In the genomic region with DNA sequence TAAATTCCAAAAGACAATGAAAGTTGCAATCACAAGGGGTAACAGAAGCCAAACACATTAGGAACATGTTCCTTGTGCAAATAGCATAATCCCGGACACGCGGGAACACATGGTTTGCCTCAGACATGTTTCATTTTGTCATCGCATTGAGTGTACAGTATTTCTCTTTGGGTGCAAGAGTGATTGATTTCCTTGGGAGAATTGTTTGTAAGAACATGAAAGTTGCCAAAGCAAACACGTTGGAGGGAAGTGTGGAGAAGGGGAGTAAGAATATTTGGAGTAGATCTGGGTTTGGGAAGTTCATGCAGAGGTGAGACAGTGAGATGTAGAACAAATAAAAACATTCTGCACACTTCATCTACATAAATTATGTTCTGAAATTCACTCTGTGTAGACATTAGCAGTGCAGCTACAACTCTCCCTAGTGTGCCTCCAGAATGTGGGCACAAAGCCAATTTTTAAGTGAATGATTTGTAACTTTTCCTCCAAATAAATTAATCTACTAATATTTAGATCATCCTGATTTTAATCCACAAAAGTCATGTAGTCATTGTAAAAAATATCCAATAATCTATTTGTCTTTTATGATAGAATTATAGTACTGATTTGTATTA, we compare ENCODE assay signal across 20 cellular contexts. TPM values are rescaled to one million over a fixed set of nuclear protein-coding genes. Genes with fewer than 3 reads are reported as not detected.
DNase-seq lines count a peak whose midpoint lies in the region; ATAC-seq, FAIRE-seq and TF ChIP-seq lines count a peak whose summit lies in the region.
"Had no signal": no experiment of that assay in that cellular context is flagged by ENCODE, and none has a peak within 500 bp of the region (broad histone marks: within the 10 kb centered on the region; RNA-seq: fewer than 3 reads in every experiment).

No MANE protein-coding gene starts in this region.

- no peak for TF ChIP-seq EP300 in SK-N-SH (IDR thresholded peaks at IDR 0.05; ENCODE audit: borderline replicate concordance in 1 of 2, low read depth in 1 of 2, low read length in 1 of 2)

- no peak for DNase-seq in SK-N-SH
- DNase-seq in astrocyte of the spinal cord (ENCODE audit: low read depth, low spot score) = peak; percentile 58
- DNase-seq in keratinocyte (ENCODE audit: low read depth, low spot score) = no peak
- DNase-seq in DMS153 treated with DMSO at 0.1 percent for 48 hours (lab: John Stamatoyannopoulos, UW; ENCODE audit: unreplicated experiment) = no peak
- no peak for DNase-seq in T-cell
- DNase-seq in ACHN = no peak
- DNase-seq: CD8-positive, alpha-beta T cell; DMS79 treated with DMSO at 0.1 percent for 48 hours; GOT3; Karpas-422; MM.1S; NCI-H1092; NCI-H1436 treated with DMSO at 0.1 percent for 48 hours; NCI-H2029; NCI-H2171 treated with DMSO at 0.1 percent for 48 hours; NCI-H446; NK-92 treated with Interleukin-12 subunit alpha and Interleukin-12 subunit beta, amount 100 ng/mL, for 24 hours; Right ventricle myocardium superior had no signal

- H3K36me3 Mint-ChIP-seq in T-cell = no peaks in the 10 kb centered on the region
- H3K36me3 Mint-ChIP-seq: CD8-positive, alpha-beta T cell had no signal

- H3K27me3 ChIP-seq in SK-N-SH (ENCODE audit: insufficient read depth) = no peaks in the 10 kb centered on the region
- H3K27me3 ChIP-seq in keratinocyte (ENCODE audit: control insufficient read depth, extremely low read depth, insufficient read depth, low read length) = peaks cover 8% of the 10 kb centered on the region

- CTCF ChIA-PET in SK-N-SH (lab: Yijun Ruan, JAX) = interaction anchor here (1.5 to 2.9 kb wide), 2 partner anchors 27 to 114 kb away, joined by 4 to 14 read pairs; no protein-coding TSS in a partner anchor
- CTCF ChIA-PET in T-cell (lab: Charles Lee) = interaction anchor here in 1 of 2 donors (0.5 kb wide), 1 partner anchor 174 kb away, joined by 6 read pairs; no protein-coding TSS in a partner anchor

- peaks cover 13% of the 10 kb centered on the region for H3F3A ChIP-seq in SK-N-SH (replicated peaks; ENCODE audit: insufficient read depth)

- TF ChIP-seq CTCF in SK-N-SH (IDR thresholded peaks at IDR 0.05) = no peak
- TF ChIP-seq CTCF in astrocyte of the spinal cord (IDR thresholded peaks at IDR 0.05; ENCODE audit: low read depth, low read length) = no peak
- TF ChIP-seq CTCF in keratinocyte (optimal IDR thresholded peaks at IDR 0.05 in 1 of 3, IDR thresholded peaks at IDR 0.05 in 1 of 3, conservative IDR thresholded peaks at IDR 0.05 in 1 of 3; ENCODE audit: extremely low read depth in 1 of 3, insufficient read depth in 2 of 3, low read length in 3 of 3) = no peak

- POLR2A ChIA-PET in SK-N-SH (lab: Yijun Ruan, JAX) (no interaction called here), T-cell (lab: Charles Lee) (interaction anchor here in 1 of 2 donors (0.5 kb wide), 1 partner anchor 1172 kb away, joined by 3 read pairs; no protein-coding TSS in a partner anchor)

- H3K9me3 Mint-ChIP-seq in T-cell = no peaks in the 10 kb centered on the region
- H3K9me3 Mint-ChIP-seq: CD8-positive, alpha-beta T cell had no signal

- dilution Hi-C loops in keratinocyte (cut with MboI; ENCODE audit: extremely low pct_ligation_motif_present, low sequenced_read_pairs) = no loop called here

- H3K79me2 ChIP-seq in SK-N-SH (ENCODE audit: insufficient read depth) = no peaks in the 10 kb centered on the region
- no peaks in the 10 kb centered on the region for H3K79me2 ChIP-seq in keratinocyte (ENCODE audit: control insufficient read depth, insufficient read depth, low read length)

- peaks cover 0 to 5% of the 10 kb centered on the region in 2 experiments; a peak in 2 of 4 replicates for H3K4me1 ChIP-seq in SK-N-SH (ENCODE audit: control insufficient read depth in 1 of 2, insufficient read depth in 2 of 2, low read depth in 1 of 2, low read length in 1 of 2)
- peaks cover 21% of the 10 kb centered on the region for H3K4me1 ChIP-seq in keratinocyte (ENCODE audit: control insufficient read depth, extremely low read depth, insufficient read depth, low read length)
- H3K4me1 ChIP-seq: BLaER1 had no signal

- no peaks in the 10 kb centered on the region for H3K9me1 ChIP-seq in keratinocyte (ENCODE audit: control insufficient read depth, extremely low read depth, insufficient read depth, low read length)

- H3K4me1 Mint-ChIP-seq in T-cell = peaks cover 0 to 11% (median 8%) of the 10 kb centered on the region in 3 donors

- H3K4me2 ChIP-seq in SK-N-SH (no peak overlapping the region), keratinocyte (ENCODE audit: control insufficient read depth, extremely low read depth, insufficient read depth, low read depth, low read length) (no peak overlapping the region)
- H3K4me2 ChIP-seq: BLaER1 had no signal

- TF ChIP-seq RAD21 in SK-N-SH (IDR thresholded peaks at IDR 0.05; ENCODE audit: low read length) = no peak

- H3K27ac Mint-ChIP-seq in T-cell = no peak overlapping the region
- H3K27ac Mint-ChIP-seq: CD8-positive, alpha-beta T cell had no signal

- H3K27me3 Mint-ChIP-seq in T-cell = peaks cover 60 to 64% of the 10 kb centered on the region in 2 donors

- H3K4me3 ChIP-seq in SK-N-SH (ENCODE audit: low read depth in 2 of 2, low read length in 1 of 2) = no peak overlapping the region
- no peak overlapping the region for H3K4me3 ChIP-seq in astrocyte of the spinal cord (ENCODE audit: low read depth, low read length)
- no peak overlapping the region for H3K4me3 ChIP-seq in keratinocyte (ENCODE audit: control insufficient read depth in 2 of 3, extremely low read depth in 1 of 3, insufficient read depth in 2 of 3, low read depth in 1 of 3, low read length in 3 of 3)
- H3K4me3 ChIP-seq: BLaER1 had no signal

- H3K36me3 ChIP-seq in SK-N-SH (replicated peaks in 1 of 2; ENCODE audit: control insufficient read depth in 1 of 2, insufficient read depth in 2 of 2, low read length in 1 of 2) (peaks cover 0 to 2% of the 10 kb centered on the region in 2 experiments), keratinocyte (ENCODE audit: control insufficient read depth in 2 of 2, extremely low read depth in 1 of 2, insufficient read depth in 2 of 2, low read length in 2 of 2) (no peaks in the 10 kb centered on the region)
- H3K36me3 ChIP-seq: BLaER1 had no signal

- FAIRE-seq in keratinocyte (lab: Jason Lieb, UNC) = no peak

- in situ Hi-C loops in astrocyte of the spinal cord (cut with HindIII; ENCODE audit: low sequenced_read_pairs) (no loop called here), ACHN (cut with HindIII; ENCODE audit: low pct_ligation_motif_present, low pct_unique_long_range_greater_than_20kb, low sequenced_read_pairs) (no loop called here)

- ATAC-seq in SK-N-SH treated with all-trans-retinoic acid at 6 μM for 48 hours (peak; percentile 55), T-cell (replicated peaks in 1 of 4) (no peak)
- ATAC-seq: CD8-positive, alpha-beta T cell had no signal

- no peak overlapping the region for H3K27ac ChIP-seq in SK-N-SH (ENCODE audit: low read depth in 2 of 2, low read length in 1 of 2)
- H3K27ac ChIP-seq in keratinocyte (ENCODE audit: control insufficient read depth, insufficient read depth, low read length) = no peak overlapping the region
- H3K27ac ChIP-seq: BLaER1 had no signal

- no peak overlapping the region for H3K4me3 Mint-ChIP-seq in T-cell
- H3K4me3 Mint-ChIP-seq: CD8-positive, alpha-beta T cell had no signal

- WGBS in SK-N-SH (ENCODE audit: low lambda C conversion rate) = 47% methylated on average over 5 of the region's 5 CpGs

- H2AFZ ChIP-seq in SK-N-SH (ENCODE audit: low read depth) = no peak overlapping the region
- H2AFZ ChIP-seq in keratinocyte (ENCODE audit: control insufficient read depth, low read length) = peak overlapping the region; percentile 31

- H4K20me1 ChIP-seq in SK-N-SH (ENCODE audit: insufficient read depth) (no peaks in the 10 kb centered on the region), keratinocyte (ENCODE audit: control insufficient read depth, extremely low read depth, insufficient read depth, low read length) (no peaks in the 10 kb centered on the region)
- H4K20me1 ChIP-seq: BLaER1 had no signal

- H3K9ac ChIP-seq in SK-N-SH = no peak overlapping the region
- H3K9ac ChIP-seq in keratinocyte (ENCODE audit: control insufficient read depth, extremely low read depth, insufficient read depth, low read length) = no peak overlapping the region
- H3K9ac ChIP-seq: BLaER1 had no signal

- H3K9me3 ChIP-seq in SK-N-SH (no peaks in the 10 kb centered on the region), keratinocyte (ENCODE audit: control insufficient read depth, low read depth, low read length) (no peaks in the 10 kb centered on the region)

- H3K9me2 ChIP-seq in SK-N-SH = no peaks in the 10 kb centered on the region

TF ChIP-seq in SK-N-SH treated with all-trans-retinoic acid at 6 μM for 48 hours, 23 proteins besides CTCF, POLR2A, EP300 and RAD21:
- TF ChIP-seq ISL1 (CRISPR knock-in tag; IDR thresholded peaks at IDR 0.05) (no peak), RARB (CRISPR knock-in tag; IDR thresholded peaks at IDR 0.05) (no peak), PPARA (CRISPR knock-in tag; IDR thresholded peaks at IDR 0.05; ENCODE audit: borderline replicate concordance) (no peak), SNAI2 (CRISPR knock-in tag; IDR thresholded peaks at IDR 0.05) (no peak), ZFP30 (CRISPR knock-in tag; IDR thresholded peaks at IDR 0.05) (no peak), GLIS3 (CRISPR knock-in tag; IDR thresholded peaks at IDR 0.05) (no peak)
TF ChIP-seq in SK-N-SH treated with all-trans-retinoic acid at 6 μM for 48 hours: peak in this region for 0.

TF ChIP-seq in SK-N-SH, 30 proteins besides CTCF, POLR2A, EP300 and RAD21 (continues in another document):
- TF ChIP-seq GABPA (IDR thresholded peaks at IDR 0.05; ENCODE audit: low read depth) (no peak), IRF3 (IDR thresholded peaks at IDR 0.05; ENCODE audit: low read depth, low read length) (no peak)

RNA-seq across cellular contexts. Expression of gene FOXD1, which starts 24.0 kb away (rescaled TPM):
- polyA plus RNA-seq in SK-N-SH (2012; rRNA removed) (39.6 and 73.9 TPM in 2 replicates), keratinocyte (2.9 to 11.9 TPM (median 7.0 TPM) in 3 replicates)
- polyA plus RNA-seq in SK-N-SH (2012; cell fraction: cytosol; rRNA removed) = 71.2 and 72.6 TPM in 2 replicates
- polyA plus RNA-seq in SK-N-SH (2012; cell fraction: nucleus; rRNA removed) = 48.7 and 52.6 TPM in 2 replicates
- polyA plus RNA-seq in keratinocyte (2011; ENCODE audit: low read depth) = 2.5 TPM
- 4.1 and 5.5 TPM in 2 replicates for polyA plus RNA-seq in keratinocyte (2011; cell fraction: cytosol; rRNA removed)
- polyA plus RNA-seq in keratinocyte (2011; cell fraction: nucleus; rRNA removed) = 5.3 and 6.7 TPM in 2 replicates
- 6.9 and 22.6 TPM in 2 replicates for polyA plus RNA-seq in keratinocyte (2012; ENCODE audit: low replicate concordance)
- 1.3 to 6.3 TPM (median 1.9 TPM) in 3 replicates for polyA minus RNA-seq in keratinocyte
- polyA minus RNA-seq in keratinocyte (2011; cell fraction: cytosol; rRNA and poly(A)+ RNA removed) = 9.2 TPM
- 2.4 and 2.7 TPM in 2 replicates for polyA minus RNA-seq in keratinocyte (2011; cell fraction: nucleus; rRNA and poly(A)+ RNA removed)
- total RNA-seq in T-cell = under 1 TPM in 3 of 5 donors, not detected in 2; 0.20 to 0.68 (median 0.39) TPM
- total RNA-seq: Right ventricle myocardium superior had no signal
